Comparison of ENCODE assay signal across 2 cellular contexts in the genomic region with DNA sequence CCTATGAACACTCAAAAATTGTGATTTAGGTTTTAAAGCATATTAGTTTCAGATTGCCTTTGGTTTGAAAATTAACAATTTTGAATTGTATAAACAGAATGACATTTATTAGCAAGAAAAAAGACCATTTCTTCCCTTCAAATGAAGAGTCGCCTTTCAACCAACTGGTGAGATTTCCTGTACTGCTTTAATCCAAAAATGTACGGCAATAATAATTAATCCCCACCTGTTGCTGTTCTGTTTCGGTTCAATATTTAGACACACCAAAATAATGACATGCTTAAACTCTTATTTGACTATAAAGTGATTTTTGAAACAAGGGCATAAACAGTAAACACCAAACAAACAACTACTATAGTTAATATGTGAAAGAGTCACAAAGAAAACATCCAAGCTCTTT.
TF ChIP-seq lines count a peak whose summit lies in the region.

No MANE protein-coding gene starts in this region.

TF ChIP-seq in H1, 55 proteins besides CTCF, POLR2A, EP300 and RAD21:
- TF ChIP-seq BCL11A (IDR thresholded peaks at IDR 0.05; ENCODE audit: low read depth in 2 of 2, low read length in 2 of 2) (no peak), SIX5 (IDR thresholded peaks at IDR 0.05; ENCODE audit: low read depth, low read length) (no peak), TCF12 (IDR thresholded peaks at IDR 0.05; ENCODE audit: low read depth, low read length) (no peak), TAF7 (optimal IDR thresholded peaks at IDR 0.05; ENCODE audit: borderline replicate concordance, low read depth, low read length) (no peak), ZNF274 (IDR thresholded peaks at IDR 0.05; ENCODE audit: borderline replicate concordance, extremely low read depth, low read length) (no peak), HDAC6 (IDR thresholded peaks at IDR 0.05; ENCODE audit: low read depth, low read length) (no peak), SAP30 (IDR thresholded peaks at IDR 0.05; ENCODE audit: insufficient read depth, insufficient replicate concordance, low read length) (no peak), SUZ12 (IDR thresholded peaks at IDR 0.05; ENCODE audit: low read length) (no peak), SP1 (IDR thresholded peaks at IDR 0.05; ENCODE audit: low read depth, low read length) (no peak), SP4 (IDR thresholded peaks at IDR 0.05; ENCODE audit: low read length) (no peak)

TF ChIP-seq in HEK293T, 16 proteins besides CTCF, POLR2A, EP300 and RAD21:
- TF ChIP-seq NFRKB (IDR thresholded peaks at IDR 0.05) (no peak), TARDBP (IDR thresholded peaks at IDR 0.05) (no peak), ZNF384 (IDR thresholded peaks at IDR 0.05) (no peak), FOXK2 (IDR thresholded peaks at IDR 0.05) (no peak), ELF4 (IDR thresholded peaks at IDR 0.05) (no peak), HDGF (IDR thresholded peaks at IDR 0.05; ENCODE audit: borderline replicate concordance) (no peak), ARNT (IDR thresholded peaks at IDR 0.05) (no peak), L3MBTL2 (conservative IDR thresholded peaks at IDR 0.05) (no peak)
- TF ChIP-seq, protein P1, sequence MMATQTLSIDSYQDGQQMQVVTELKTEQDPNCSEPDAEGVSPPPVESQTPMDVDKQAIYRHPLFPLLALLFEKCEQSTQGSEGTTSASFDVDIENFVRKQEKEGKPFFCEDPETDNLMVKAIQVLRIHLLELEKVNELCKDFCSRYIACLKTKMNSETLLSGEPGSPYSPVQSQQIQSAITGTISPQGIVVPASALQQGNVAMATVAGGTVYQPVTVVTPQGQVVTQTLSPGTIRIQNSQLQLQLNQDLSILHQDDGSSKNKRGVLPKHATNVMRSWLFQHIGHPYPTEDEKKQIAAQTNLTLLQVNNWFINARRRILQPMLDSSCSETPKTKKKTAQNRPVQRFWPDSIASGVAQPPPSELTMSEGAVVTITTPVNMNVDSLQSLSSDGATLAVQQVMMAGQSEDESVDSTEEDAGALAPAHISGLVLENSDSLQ (IDR thresholded peaks at IDR 0.05) = no peak
